In the genomic region with DNA sequence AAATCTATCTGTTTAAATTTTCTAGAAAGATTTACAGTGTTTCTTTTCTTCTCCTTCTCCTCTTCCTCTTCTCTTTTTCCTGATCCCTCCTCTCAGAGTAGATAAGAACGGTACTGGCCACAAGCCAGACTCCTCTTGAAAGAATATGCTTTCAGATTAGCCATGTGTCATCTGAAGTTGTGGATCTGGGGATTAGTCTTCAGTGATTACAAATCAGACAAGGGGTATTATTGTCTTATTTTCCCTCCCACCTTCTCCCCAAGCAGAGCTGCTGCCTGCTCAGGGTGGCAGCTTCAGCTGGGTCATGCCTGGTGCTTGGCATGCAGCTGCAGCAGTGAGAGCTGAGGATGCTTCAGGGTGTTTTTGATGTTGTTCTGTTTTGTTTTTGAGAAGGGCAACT, we compare ENCODE assay signal across 10 cellular contexts. TPM values are rescaled to one million over a fixed set of nuclear protein-coding genes. Genes with fewer than 3 reads are reported as not detected.
DNase-seq lines count a peak whose midpoint lies in the region; ATAC-seq and TF ChIP-seq lines count a peak whose summit lies in the region.
"Had no signal": no experiment of that assay in that cellular context is flagged by ENCODE, and none has a peak within 500 bp of the region (broad histone marks: within the 10 kb centered on the region; RNA-seq: fewer than 3 reads in every experiment).

No MANE protein-coding gene starts in this region.

- peak in 6 of 8 donors; percentile 15 to 61 (median 46) for ATAC-seq in heart right ventricle
- ATAC-seq: activated naive CD4-positive, alpha-beta T cell treated with anti-CD3 and anti-CD28 coated beads, Interleukin-2, amount 50 U/mL, for 72 hours had no signal

- no peaks in the 10 kb centered on the region for H3K36me3 ChIP-seq in heart right ventricle
- no peaks in the 10 kb centered on the region for H3K36me3 ChIP-seq in right atrium auricular region
- no peaks in the 10 kb centered on the region for H3K36me3 ChIP-seq in testis (ENCODE audit: low read depth, missing control alignments)
- no peaks in the 10 kb centered on the region for H3K36me3 ChIP-seq in esophagus muscularis mucosa

- DNase-seq in heart right ventricle: peak in 1 of 2 donors; percentile 27
- DNase-seq in right atrium auricular region (ENCODE audit: low spot score): no peak
- peak; percentile 98 for DNase-seq in NCI-H82 (lab: John Stamatoyannopoulos, UW)
- peak; percentile 33 for DNase-seq in epithelial cell of esophagus (ENCODE audit: low read depth)
- DNase-seq in testis: peak; percentile 80
- DNase-seq in DMS114 treated with DMSO at 0.1 percent for 48 hours (lab: John Stamatoyannopoulos, UW; ENCODE audit: unreplicated experiment): no peak
- DNase-seq in esophagus muscularis mucosa (ENCODE audit: extremely low spot score): no peak
- DNase-seq in SIG-M5 (lab: John Stamatoyannopoulos, UW): no peak
- DNase-seq: HCEC 1CT had no signal

- H3K4me3 ChIP-seq in heart right ventricle: no peak overlapping the region
- no peak overlapping the region for H3K4me3 ChIP-seq in right atrium auricular region
- H3K4me3 ChIP-seq in epithelial cell of esophagus (ENCODE audit: low read length): no peak overlapping the region
- H3K4me3 ChIP-seq in testis: no peak overlapping the region
- H3K4me3 ChIP-seq in esophagus muscularis mucosa: no peak overlapping the region

- no peak for TF ChIP-seq EP300 in esophagus muscularis mucosa (IDR thresholded peaks at IDR 0.05)

- intact Hi-C loops in heart right ventricle (cut with DNase I) (no loop called here), testis (cut with DNase I; ENCODE audit: low total_unique reads) (no loop called here), esophagus muscularis mucosa (cut with DNase I) (no loop called here)

- no peak for TF ChIP-seq CTCF in heart right ventricle (IDR thresholded peaks at IDR 0.05)
- no peak for TF ChIP-seq CTCF in right atrium auricular region (IDR thresholded peaks at IDR 0.05)
- TF ChIP-seq CTCF in epithelial cell of esophagus (IDR thresholded peaks at IDR 0.05; ENCODE audit: insufficient read depth, low read depth, low read length, missing control alignments): no peak
- no peak for TF ChIP-seq CTCF in testis (IDR thresholded peaks at IDR 0.05)
- no peak for TF ChIP-seq CTCF in esophagus muscularis mucosa (IDR thresholded peaks at IDR 0.05)

- WGBS in heart right ventricle, 2 donors: 5 to 16% methylated on average over 1 of the region's 1 CpG
- WGBS in testis, 2 donors: 22 to 43% methylated on average over 1 of the region's 1 CpG
- WGBS in esophagus muscularis mucosa: 15% methylated on average over 1 of the region's 1 CpG

- peak overlapping the region in 1 of 10 donors; percentile 3 for H3K27ac ChIP-seq in heart right ventricle
- H3K27ac ChIP-seq in right atrium auricular region: no peak overlapping the region
- H3K27ac ChIP-seq in testis: no peak overlapping the region
- H3K27ac ChIP-seq in esophagus muscularis mucosa (replicated peaks in 1 of 4): no peak overlapping the region

- H3K9me3 ChIP-seq in heart right ventricle (no peaks in the 10 kb centered on the region), right atrium auricular region (no peaks in the 10 kb centered on the region), testis (no peaks in the 10 kb centered on the region), esophagus muscularis mucosa (no peaks in the 10 kb centered on the region)

- H3K4me1 ChIP-seq in heart right ventricle (peaks cover 0 to 26% (median 10%) of the 10 kb centered on the region in 9 donors), right atrium auricular region (peaks cover 0 to 14% of the 10 kb centered on the region in 2 donors), testis (peaks cover 3% of the 10 kb centered on the region), esophagus muscularis mucosa (peaks cover 4 to 18% (median 7%) of the 10 kb centered on the region in 4 donors)

- no peaks in the 10 kb centered on the region for H3K27me3 ChIP-seq in heart right ventricle
- no peaks in the 10 kb centered on the region for H3K27me3 ChIP-seq in right atrium auricular region
- H3K27me3 ChIP-seq in testis: no peaks in the 10 kb centered on the region
- no peaks in the 10 kb centered on the region for H3K27me3 ChIP-seq in esophagus muscularis mucosa

- TF ChIP-seq POLR2A in testis (IDR thresholded peaks at IDR 0.05): no peak
- TF ChIP-seq POLR2A in esophagus muscularis mucosa (IDR thresholded peaks at IDR 0.05; ENCODE audit: low read depth): no peak

RNA-seq across cellular contexts. Expression of a gene that starts 42.7 kb away (rescaled TPM):
- total RNA-seq in heart right ventricle: 10 to 100 TPM in 1 of 10 donors, 1 to 10 TPM in 9; 1.6 to 19.6 (median 4.9) TPM
- polyA plus RNA-seq in heart right ventricle: 1 to 10 TPM; 3.6 to 7.5 TPM
- total RNA-seq in right atrium auricular region: 1 to 10 TPM; 1.3 to 6.2 TPM
- total RNA-seq in testis: 10 to 100 TPM; 48.1 to 67.9 TPM
- polyA plus RNA-seq in testis (ENCODE audit: insufficient read depth, low read depth, low replicate concordance): 11.7 TPM
- 10 to 100 TPM in 3 of 4 donors, 1 to 10 TPM in 1; 9.1 to 16.2 (median 11.8) TPM for total RNA-seq in esophagus muscularis mucosa
- total RNA-seq: activated naive CD4-positive, alpha-beta T cell treated with anti-CD3 and anti-CD28 coated beads, Interleukin-2, amount 50 U/mL, for 72 hours had no signal

Comparison
In these comparisons a context has a peak if more than half of its experiments do, and no peak if none do; other contexts are left out.
1. DNase-seq: peak in NCI-H82 (single experiment), epithelial cell of esophagus (single experiment) and testis (single experiment); none in right atrium auricular region (single experiment), DMS114 treated with DMSO at 0.1 percent for 48 hours (single experiment), esophagus muscularis mucosa (single experiment) and SIG-M5 (single experiment).